31 cellular contexts compared by ENCODE assay signal in genomic region chr3:189555558-189555881, GRCh38.
"Had no signal": no experiment of that assay in that cellular context is flagged by ENCODE, and none has a peak within 500 bp of the region (broad histone marks: within the 10 kb centered on the region; RNA-seq: fewer than 3 reads in every experiment).

No MANE protein-coding gene starts in this region.

- ATAC-seq: activated CD4-positive, alpha-beta T cell treated with anti-CD3 and anti-CD28 coated beads for 36 hours; activated naive CD4-positive, alpha-beta T cell treated with anti-CD3 and anti-CD28 coated beads, Interleukin-2, amount 50 U/mL, for 72 hours; activated T-cell treated with anti-CD3 and anti-CD28 coated beads, Interleukin-2, amount 50 U/mL, for 72 hours; gastroesophageal sphincter; heart left ventricle had no signal

- H3K4me1 Mint-ChIP-seq: activated CD4-positive, alpha-beta memory T cell treated with anti-CD3 and anti-CD28 coated beads, Interleukin-2, amount 10 ng/mL, durations not matched to agents 7 days and 5 days; activated CD4-positive, alpha-beta T cell treated with anti-CD3 and anti-CD28 coated beads for 36 hours; activated CD4-positive, alpha-beta T cell treated with anti-CD3 and anti-CD28 coated beads, Interleukin-2, amount 10 ng/mL, durations not matched to agents 7 days and 5 days; activated naive CD4-positive, alpha-beta T cell treated with anti-CD3 and anti-CD28 coated beads, Interleukin-2, amount 10 ng/mL, durations not matched to agents 7 days and 5 days; activated naive CD8-positive, alpha-beta T cell treated with anti-CD3 and anti-CD28 coated beads, Interleukin-2, amount 10 ng/mL, durations not matched to agents 7 days and 5 days; brain; endodermal cell had no signal

- DNase-seq: activated CD4-positive, alpha-beta memory T cell treated with anti-CD3 and anti-CD28 coated beads, Interleukin-2, amount 10 ng/mL, durations not matched to agents 7 days and 5 days; activated CD4-positive, alpha-beta T cell treated with anti-CD3 and anti-CD28 coated beads for 36 hours; activated CD4-positive, alpha-beta T cell treated with anti-CD3 and anti-CD28 coated beads, Interleukin-2, amount 10 ng/mL, durations not matched to agents 7 days and 5 days; activated CD4-positive, alpha-beta T cell treated with anti-CD3 and anti-CD28 coated beads, Interleukin-2, amount 50 U/mL, for 4 hours; activated CD4-positive, CD25-positive, alpha-beta regulatory T cell; activated CD4-positive, CD25-positive, alpha-beta regulatory T cell treated with anti-CD3 and anti-CD28 coated beads, Interleukin-2, amount 50 U/mL, for 72 hours; activated CD8-positive, alpha-beta memory T cell treated with anti-CD3 and anti-CD28 coated beads, Interleukin-2, amount 50 U/mL, for 48 hours; activated gamma-delta T cell; activated naive CD4-positive, alpha-beta T cell; activated naive CD4-positive, alpha-beta T cell treated with anti-CD3 and anti-CD28 coated beads, Interleukin-2, amount 10 ng/mL, durations not matched to agents 7 days and 5 days; activated naive CD8-positive, alpha-beta T cell treated with anti-CD3 and anti-CD28 coated beads, Interleukin-2, amount 10 ng/mL, durations not matched to agents 7 days and 5 days; activated T-cell treated with anti-CD3 and anti-CD28 coated beads for 4 hours; activated T-cell treated with anti-CD3 and anti-CD28 coated beads, Interleukin-2, amount 50 U/mL, for 24 hours; activated T-cell treated with anti-CD3 and anti-CD28 coated beads, Interleukin-2, amount 50 U/mL, for 72 hours; central memory CD4-positive, alpha-beta T cell; cerebellar nuclear complex; dorsolateral prefrontal cortex; effector memory CD4-positive, alpha-beta T cell; endodermal cell; foreskin melanocyte; T-helper 2 cell had no signal

- H3K27me3 ChIP-seq: ascending aorta, breast epithelium, cardiac muscle cell, dorsolateral prefrontal cortex, esophagus muscularis mucosa, gastroesophageal sphincter, heart left ventricle had no signal

- H3K4me1 ChIP-seq: ascending aorta, breast epithelium, esophagus muscularis mucosa, gastroesophageal sphincter, heart left ventricle had no signal

- H3K27ac ChIP-seq: ascending aorta, breast epithelium, cardiac muscle cell, coronary artery, dorsolateral prefrontal cortex, esophagus muscularis mucosa, gastroesophageal sphincter, heart left ventricle had no signal

- H3K4me3 Mint-ChIP-seq: activated CD4-positive, alpha-beta memory T cell treated with anti-CD3 and anti-CD28 coated beads, Interleukin-2, amount 10 ng/mL, durations not matched to agents 7 days and 5 days; activated CD4-positive, alpha-beta T cell treated with anti-CD3 and anti-CD28 coated beads for 36 hours; activated CD4-positive, alpha-beta T cell treated with anti-CD3 and anti-CD28 coated beads, Interleukin-2, amount 10 ng/mL, durations not matched to agents 7 days and 5 days; activated naive CD4-positive, alpha-beta T cell treated with anti-CD3 and anti-CD28 coated beads, Interleukin-2, amount 10 ng/mL, durations not matched to agents 7 days and 5 days; activated naive CD8-positive, alpha-beta T cell treated with anti-CD3 and anti-CD28 coated beads, Interleukin-2, amount 10 ng/mL, durations not matched to agents 7 days and 5 days; activated T-cell treated with anti-CD3 and anti-CD28 coated beads, Interleukin-2, amount 50 U/mL, for 24 hours; activated T-cell treated with anti-CD3 and anti-CD28 coated beads, Interleukin-2, amount 50 U/mL, for 72 hours; brain; dendritic cell treated with granulocyte-macrophage colony-stimulating factor and Interleukin-4, amounts not matched to agents 40 ng/mL and 50 ng/mL, for 4 days; endodermal cell had no signal

- H3K27ac Mint-ChIP-seq: activated CD4-positive, alpha-beta memory T cell treated with anti-CD3 and anti-CD28 coated beads, Interleukin-2, amount 10 ng/mL, durations not matched to agents 7 days and 5 days; activated CD4-positive, alpha-beta T cell treated with anti-CD3 and anti-CD28 coated beads for 36 hours; activated CD4-positive, alpha-beta T cell treated with anti-CD3 and anti-CD28 coated beads, Interleukin-2, amount 10 ng/mL, durations not matched to agents 7 days and 5 days; activated naive CD4-positive, alpha-beta T cell treated with anti-CD3 and anti-CD28 coated beads, Interleukin-2, amount 10 ng/mL, durations not matched to agents 7 days and 5 days; activated naive CD4-positive, alpha-beta T cell treated with anti-CD3 and anti-CD28 coated beads, Interleukin-2, amount 50 U/mL, for 72 hours; activated naive CD8-positive, alpha-beta T cell treated with anti-CD3 and anti-CD28 coated beads, Interleukin-2, amount 10 ng/mL, durations not matched to agents 7 days and 5 days; activated T-cell treated with anti-CD3 and anti-CD28 coated beads, Interleukin-2, amount 50 U/mL, for 24 hours; activated T-cell treated with anti-CD3 and anti-CD28 coated beads, Interleukin-2, amount 50 U/mL, for 72 hours; brain; dendritic cell treated with granulocyte-macrophage colony-stimulating factor and Interleukin-4, amounts not matched to agents 40 ng/mL and 50 ng/mL, for 4 days; endodermal cell had no signal

- H3K36me3 ChIP-seq: ascending aorta, breast epithelium, cardiac muscle cell, esophagus muscularis mucosa, gastroesophageal sphincter, heart left ventricle had no signal

- H3K27me3 Mint-ChIP-seq: activated CD4-positive, alpha-beta memory T cell treated with anti-CD3 and anti-CD28 coated beads, Interleukin-2, amount 10 ng/mL, durations not matched to agents 7 days and 5 days; activated CD4-positive, alpha-beta T cell treated with anti-CD3 and anti-CD28 coated beads, Interleukin-2, amount 10 ng/mL, durations not matched to agents 7 days and 5 days; activated naive CD4-positive, alpha-beta T cell treated with anti-CD3 and anti-CD28 coated beads, Interleukin-2, amount 10 ng/mL, durations not matched to agents 7 days and 5 days; activated naive CD8-positive, alpha-beta T cell treated with anti-CD3 and anti-CD28 coated beads, Interleukin-2, amount 10 ng/mL, durations not matched to agents 7 days and 5 days; activated T-cell treated with anti-CD3 and anti-CD28 coated beads, Interleukin-2, amount 50 U/mL, for 24 hours; brain; dendritic cell treated with granulocyte-macrophage colony-stimulating factor and Interleukin-4, amounts not matched to agents 40 ng/mL and 50 ng/mL, for 4 days had no signal

- H3K4me3 ChIP-seq: ascending aorta, breast epithelium, cardiac muscle cell, coronary artery, dorsolateral prefrontal cortex, esophagus muscularis mucosa, gastroesophageal sphincter, heart left ventricle had no signal

- H3K36me3 Mint-ChIP-seq: activated naive CD4-positive, alpha-beta T cell treated with anti-CD3 and anti-CD28 coated beads, Interleukin-2, amount 10 ng/mL, durations not matched to agents 7 days and 5 days; brain had no signal
